In genomic region chr14:95862243-95862642, GRCh38 we compare ENCODE assay signal across 24 cellular contexts. TPM values are rescaled to one million over a fixed set of nuclear protein-coding genes. Genes with fewer than 3 reads are reported as not detected.
DNase-seq lines count a peak whose midpoint lies in the region; ATAC-seq, FAIRE-seq and TF ChIP-seq lines count a peak whose summit lies in the region.
"Had no signal": no experiment of that assay in that cellular context is flagged by ENCODE, and none has a peak within 500 bp of the region (broad histone marks: within the 10 kb centered on the region; RNA-seq: fewer than 3 reads in every experiment).

No MANE protein-coding gene starts in this region.

- no peak for TF ChIP-seq POLR2A in HepG2 (IDR thresholded peaks at IDR 0.05; ENCODE audit: insufficient read depth in 1 of 2, low read depth in 2 of 2, low read length in 2 of 2)
- TF ChIP-seq POLR2A in right lobe of liver (IDR thresholded peaks at IDR 0.05): no peak
- TF ChIP-seq POLR2A in uterus (IDR thresholded peaks at IDR 0.05): no peak

- TF ChIP-seq CTCF in HepG2 (CRISPR knock-in tag; IDR thresholded peaks at IDR 0.05): no peak
- no peak for TF ChIP-seq CTCF in right lobe of liver (IDR thresholded peaks at IDR 0.05)
- no peak for TF ChIP-seq CTCF in RWPE2 (IDR thresholded peaks at IDR 0.05; ENCODE audit: poor library complexity, severe bottlenecking)
- no peak for TF ChIP-seq CTCF in uterus (IDR thresholded peaks at IDR 0.05)

- TF ChIP-seq EP300 in HepG2 (IDR thresholded peaks at IDR 0.05; ENCODE audit: low read depth in 2 of 2, low read length in 2 of 2): no peak
- no peak for TF ChIP-seq EP300 in HepG2 (CRISPR knock-in tag; IDR thresholded peaks at IDR 0.05; ENCODE audit: borderline replicate concordance)

- no peaks in the 10 kb centered on the region for H3K36me3 ChIP-seq in HepG2 (replicated peaks in 1 of 2; ENCODE audit: control insufficient read depth in 1 of 2, insufficient read depth in 2 of 2, low read length in 2 of 2)
- H3K36me3 ChIP-seq in right lobe of liver: no peaks in the 10 kb centered on the region
- no peaks in the 10 kb centered on the region for H3K36me3 ChIP-seq in RWPE2 (ENCODE audit: low read depth)
- no peaks in the 10 kb centered on the region for H3K36me3 ChIP-seq in uterus

- DNase-seq in HepG2 (ENCODE audit: low spot score) (no peak), right lobe of liver (no peak), RWPE2 (ENCODE audit: low spot score) (no peak), foreskin melanocyte (peak; percentile 1), urothelium cell line (ENCODE audit: low spot score) (peak; percentile 11), uterus (no peak), NCI-H146 (lab: John Stamatoyannopoulos, UW) (no peak), medulla oblongata (ENCODE audit: extremely low spot score) (no peak)
- DNase-seq: activated B cell treated with CpG ODN at 0.5 μM for 24 hours; activated CD8-positive, alpha-beta memory T cell treated with anti-CD3 and anti-CD28 coated beads for 24 hours; activated T-cell treated with anti-CD3 and anti-CD28 coated beads, Interleukin-2, amount 50 U/mL, for 48 hours; body of pancreas; CD4-positive, CD25-positive, alpha-beta regulatory T cell; midbrain; NCI-H1092 treated with DMSO at 0.1 percent for 48 hours; NCI-H2107; NCI-H510A treated with DMSO at 0.1 percent for 48 hours; SHP77; substantia nigra; T-helper 2 cell had no signal

- H3K27ac ChIP-seq in HepG2 (ENCODE audit: extremely low read length, insufficient read depth, low read length): no peak overlapping the region
- H3K27ac ChIP-seq in right lobe of liver: no peak overlapping the region
- H3K27ac ChIP-seq in RWPE2 (ENCODE audit: poor library complexity, severe bottlenecking): no peak overlapping the region
- no peak overlapping the region for H3K27ac ChIP-seq in uterus
- H3K27ac ChIP-seq: body of pancreas, coronary artery had no signal

- no peaks in the 10 kb centered on the region for H4K20me1 ChIP-seq in HepG2 (ENCODE audit: insufficient read depth, low read length)

- CTCF ChIA-PET in HepG2 (lab: Yijun Ruan, JAX; ENCODE audit: low intra/inter-chr PET ratio, low total read pairs): no interaction called here

- 6% methylated on average over 3 of the region's 3 CpGs for WGBS in HepG2 (ENCODE audit: low lambda C conversion rate)
- 4% methylated on average over 3 of the region's 3 CpGs for WGBS in right lobe of liver (ENCODE audit: insufficient coverage, low coverage, low lambda C conversion rate, missing lambda C conversion rate)

- H2AFZ ChIP-seq in HepG2 (ENCODE audit: low read length): no peak overlapping the region

- H3K9ac ChIP-seq in HepG2 (ENCODE audit: insufficient read depth, low read depth, low read length): no peak overlapping the region

- FAIRE-seq in HepG2 (lab: Jason Lieb, UNC): no peak
- no peak for FAIRE-seq in urothelium cell line (lab: Jason Lieb, UNC)
- FAIRE-seq: endothelial cell of umbilical vein had no signal

- H3K4me1 ChIP-seq in HepG2 (ENCODE audit: insufficient read depth, low read length) (no peaks in the 10 kb centered on the region), right lobe of liver (no peaks in the 10 kb centered on the region), RWPE2 (ENCODE audit: insufficient read depth, poor library complexity, severe bottlenecking) (no peaks in the 10 kb centered on the region), uterus (no peaks in the 10 kb centered on the region)
- H3K4me1 ChIP-seq: body of pancreas had no signal

- intact Hi-C loops in HepG2 (cut with micrococcal nuclease; ENCODE audit: unreplicated experiment) (no loop called here), right lobe of liver (cut with DNase I) (no loop called here), uterus (cut with DNase I; ENCODE audit: low total_unique reads) (no loop called here)

- no peak overlapping the region for H3K4me2 ChIP-seq in HepG2 (ENCODE audit: low read depth, low read length)

- no peak for TF ChIP-seq RAD21 in HepG2 (CRISPR knock-in tag; IDR thresholded peaks at IDR 0.05)

- POLR2A ChIA-PET in HepG2 (lab: Yijun Ruan, JAX): no interaction called here

- ATAC-seq in HepG2: no peak
- ATAC-seq in right lobe of liver: no peak
- ATAC-seq in RWPE2 (ENCODE audit: low read depth): peak; percentile 63; the same call in 2 of the 3 replicates
- ATAC-seq: body of pancreas had no signal

- H3K4me3 ChIP-seq in HepG2 (replicated peaks in 1 of 3; ENCODE audit: insufficient read depth in 1 of 3, low read depth in 2 of 3, low read length in 3 of 3) (no peak overlapping the region), right lobe of liver (no peak overlapping the region), RWPE2 (ENCODE audit: severe bottlenecking) (no peak overlapping the region), uterus (no peak overlapping the region)
- H3K4me3 ChIP-seq: body of pancreas, coronary artery had no signal

- no TSS peak for BruUV-seq in HepG2 (replicated peaks; lab: Mats Ljungman, UMichigan)

- in situ Hi-C loops in HepG2 (cut with HindIII; ENCODE audit: extremely low pct_ligation_motif_present, low pct_unique_long_range_greater_than_20kb): no loop called here

- H3K27me3 ChIP-seq in HepG2 (ENCODE audit: control insufficient read depth in 1 of 2, insufficient read depth in 2 of 2, low read length in 2 of 2) (no peaks in the 10 kb centered on the region; a peak in 1 of 5 replicates), right lobe of liver (no peaks in the 10 kb centered on the region), RWPE2 (ENCODE audit: insufficient read depth, poor library complexity, severe bottlenecking) (peaks cover 2% of the 10 kb centered on the region), uterus (no peaks in the 10 kb centered on the region)
- H3K27me3 ChIP-seq: body of pancreas had no signal

- H3K79me2 ChIP-seq in HepG2 (ENCODE audit: insufficient read depth, low read length): no peaks in the 10 kb centered on the region

- H3K9me3 ChIP-seq in HepG2 (ENCODE audit: low read length): no peaks in the 10 kb centered on the region
- no peaks in the 10 kb centered on the region for H3K9me3 ChIP-seq in right lobe of liver
- no peaks in the 10 kb centered on the region for H3K9me3 ChIP-seq in RWPE2 (ENCODE audit: severe bottlenecking)
- no peaks in the 10 kb centered on the region for H3K9me3 ChIP-seq in uterus
- H3K9me3 ChIP-seq: body of pancreas had no signal

TF ChIP-seq in HepG2, 621 proteins besides CTCF, POLR2A, EP300 and RAD21:
- TF ChIP-seq DMAP1 (CRISPR knock-in tag; IDR thresholded peaks at IDR 0.05) (no peak), REST (IDR thresholded peaks at IDR 0.05; ENCODE audit: borderline replicate concordance in 1 of 2, low read depth in 1 of 2, low read length in 2 of 2) (peak; percentile 58 to 91), ZNF598 (CRISPR knock-in tag; IDR thresholded peaks at IDR 0.05; ENCODE audit: borderline replicate concordance) (no peak), MIER2 (CRISPR knock-in tag; IDR thresholded peaks at IDR 0.05) (peak; percentile 93)
TF ChIP-seq in HepG2: peak in this region for 2.

RNA-seq across cellular contexts. Expression of gene TUNAR, which starts 14.4 kb away (rescaled TPM):
- total RNA-seq in HepG2 (2016; rRNA removed; fragmentation: Illumina TruSeq; extraction: Trizol): not detected in 2 replicates
- not detected in 2 replicates for total RNA-seq in HepG2 (2016; cell fraction: cytosol; rRNA removed; fragmentation: Illumina TruSeq; extraction: Trizol; ENCODE audit: low read depth)
- not detected in 2 replicates for total RNA-seq in HepG2 (2016; cell fraction: insoluble cytoplasmic fraction; rRNA removed; fragmentation: Illumina TruSeq; extraction: Trizol)
- total RNA-seq in HepG2 (2016; cell fraction: membrane; rRNA removed; fragmentation: Illumina TruSeq; extraction: Trizol): not detected in 2 replicates
- total RNA-seq in HepG2 (2016; cell fraction: nucleus; rRNA removed; fragmentation: Illumina TruSeq; extraction: Trizol): not detected in 2 replicates
- not detected in 2 replicates for polyA plus RNA-seq in HepG2 (2011; rRNA removed)
- not detected in 2 replicates for polyA plus RNA-seq in HepG2 (2011; cell fraction: cytosol; rRNA removed)
- polyA plus RNA-seq in HepG2 (2011; cell fraction: nucleus; rRNA removed): not detected in 2 replicates
- not detected in 2 replicates for polyA plus RNA-seq in HepG2 (2012)
- polyA plus RNA-seq in HepG2 (2016; cell fraction: cytosol; fragmentation: Illumina TruSeq; extraction: Trizol; ENCODE audit: low read depth): not detected in 2 replicates
- not detected in 2 replicates for polyA plus RNA-seq in HepG2 (2016; cell fraction: insoluble cytoplasmic fraction; fragmentation: Illumina TruSeq; extraction: Trizol; ENCODE audit: low read depth)
- polyA plus RNA-seq in HepG2 (2016; cell fraction: membrane; fragmentation: Illumina TruSeq; extraction: Trizol; ENCODE audit: low read depth): not detected in 2 replicates
- not detected in 2 replicates for polyA plus RNA-seq in HepG2 (2016; cell fraction: nucleus; fragmentation: Illumina TruSeq; extraction: Trizol; ENCODE audit: insufficient read depth, low read depth)
- polyA minus RNA-seq in HepG2 (2011; rRNA and poly(A)+ RNA removed; ENCODE audit: low replicate concordance): not detected in 2 replicates
- polyA minus RNA-seq in HepG2 (2011; cell fraction: cytosol; rRNA and poly(A)+ RNA removed): not detected in 2 replicates
- not detected in 2 replicates for polyA minus RNA-seq in HepG2 (2011; cell fraction: nucleus; rRNA and poly(A)+ RNA removed)
- total RNA-seq in right lobe of liver: not detected
- 1 to 10 TPM in 2 of 4 donors, under 1 TPM in 1, not detected in 1; 0.40 to 4.2 (median 1.8) TPM for total RNA-seq in uterus
- total RNA-seq: CD4-positive, CD25-positive, alpha-beta regulatory T cell; endothelial cell of umbilical vein; pulmonary artery endothelial cell had no signal
- polyA plus RNA-seq: AG04450; CD4-positive, CD25-positive, alpha-beta regulatory T cell; endothelial cell of umbilical vein had no signal

Comparison
In these comparisons a context has a peak if more than half of its experiments do, and no peak if none do; other contexts are left out.
1. DNase-seq: peak in foreskin melanocyte (single experiment) and urothelium cell line (single experiment); none in HepG2 (single experiment), right lobe of liver (0 of 3), RWPE2 (single experiment), uterus (0 of 2), NCI-H146 (single experiment) and medulla oblongata (single experiment).